ENCODE assay signal across 7 cellular contexts in genomic region chr3:152298393-152299242, GRCh38. TPM values are rescaled to one million over a fixed set of nuclear protein-coding genes. Genes with fewer than 3 reads are reported as not detected.
DNase-seq lines count a peak whose midpoint lies in the region; ATAC-seq, FAIRE-seq and TF ChIP-seq lines count a peak whose summit lies in the region.

No MANE protein-coding gene starts in this region.

- H3K27me3 Mint-ChIP-seq in T-cell: no peaks in the 10 kb centered on the region

- peak; percentile 40 for DNase-seq in GM10266 (ENCODE audit: extremely low spot score)
- DNase-seq in NCI-H1048 (lab: John Stamatoyannopoulos, UW): peak; percentile 71
- DNase-seq in T-cell: peak in 30 of 34 experiments; percentile 10 to 77 (median 54)
- DNase-seq in mammary epithelial cell: peak; percentile 89
- peak; percentile 41 for DNase-seq in keratinocyte (ENCODE audit: low read depth, low spot score)
- DNase-seq in spleen: no peak

- TF ChIP-seq CTCF in GM10266 (IDR thresholded peaks at IDR 0.05; ENCODE audit: control insufficient read depth, insufficient read depth, low read depth, missing control alignments) (no peak), HEK293 (tag by site-specific recombination; IDR thresholded peaks at IDR 0.05) (no peak), mammary epithelial cell (conservative IDR thresholded peaks at IDR 0.05 in 1 of 2, IDR thresholded peaks at IDR 0.05 in 1 of 2; ENCODE audit: extremely low read depth in 1 of 2, insufficient read depth in 1 of 2, low read depth in 1 of 2, low read length in 2 of 2) (no peak), keratinocyte (optimal IDR thresholded peaks at IDR 0.05 in 1 of 3, IDR thresholded peaks at IDR 0.05 in 1 of 3, conservative IDR thresholded peaks at IDR 0.05 in 1 of 3; ENCODE audit: extremely low read depth in 1 of 3, insufficient read depth in 2 of 3, low read length in 3 of 3) (no peak), spleen (IDR thresholded peaks at IDR 0.05 in 8 of 11, conservative IDR thresholded peaks at IDR 0.05 in 3 of 11) (no peak)

- no peaks in the 10 kb centered on the region for H3K9me1 ChIP-seq in keratinocyte (ENCODE audit: control insufficient read depth, extremely low read depth, insufficient read depth, low read length)

- H3K4me2 ChIP-seq in mammary epithelial cell (ENCODE audit: insufficient read depth, low read depth, low read length): peak overlapping the region; percentile 81
- peak overlapping the region; percentile 84 for H3K4me2 ChIP-seq in keratinocyte (ENCODE audit: control insufficient read depth, extremely low read depth, insufficient read depth, low read depth, low read length)

- H3K36me3 Mint-ChIP-seq in T-cell: peaks cover 42% of the 10 kb centered on the region

- in situ Hi-C loops in mammary epithelial cell (cut with MboI; ENCODE audit: low sequenced_read_pairs in 2 of 2): no loop called here

- peaks cover 79 to 89% (median 88%) of the 10 kb centered on the region in 3 donors for H3K4me1 Mint-ChIP-seq in T-cell

- peak overlapping the region; percentile 60 for H2AFZ ChIP-seq in mammary epithelial cell (ENCODE audit: low read depth, low read length)
- no peak overlapping the region for H2AFZ ChIP-seq in keratinocyte (ENCODE audit: control insufficient read depth, low read length)

- H3K4me3 ChIP-seq in HEK293 (ENCODE audit: low read depth, low read length) (peak overlapping the region; percentile 54), mammary epithelial cell (replicated peaks in 1 of 3; ENCODE audit: insufficient read depth in 1 of 3, low read depth in 2 of 3, low read length in 3 of 3) (peak overlapping the region; percentile 32 to 52 (median 47)), keratinocyte (ENCODE audit: control insufficient read depth in 2 of 3, extremely low read depth in 1 of 3, insufficient read depth in 2 of 3, low read depth in 1 of 3, low read length in 3 of 3) (peak overlapping the region; percentile 5 to 39 (median 23)), spleen (peak overlapping the region in 6 of 8 donors; percentile 15 to 64 (median 28))

- H3K79me2 ChIP-seq in mammary epithelial cell (ENCODE audit: insufficient read depth, low read length) (peaks cover 93% of the 10 kb centered on the region), keratinocyte (ENCODE audit: control insufficient read depth, insufficient read depth, low read length) (peaks cover 81% of the 10 kb centered on the region)

- H3K9ac ChIP-seq in mammary epithelial cell (ENCODE audit: insufficient read depth, low read length) (peak overlapping the region; percentile 81), keratinocyte (ENCODE audit: control insufficient read depth, extremely low read depth, insufficient read depth, low read length) (peak overlapping the region; percentile 59)

- dilution Hi-C loops in mammary epithelial cell (cut with HindIII; ENCODE audit: low sequenced_read_pairs): no loop called here
- dilution Hi-C loops in keratinocyte (cut with MboI; ENCODE audit: extremely low pct_ligation_motif_present, low sequenced_read_pairs): no loop called here

- H3K27me3 ChIP-seq in mammary epithelial cell (ENCODE audit: insufficient read depth, low read length): no peaks in the 10 kb centered on the region
- H3K27me3 ChIP-seq in keratinocyte (ENCODE audit: control insufficient read depth, extremely low read depth, insufficient read depth, low read length): no peaks in the 10 kb centered on the region
- H3K27me3 ChIP-seq in spleen (replicated peaks in 1 of 7): no peaks in the 10 kb centered on the region

- H3K4me3 Mint-ChIP-seq in T-cell: peak overlapping the region; percentile 59 to 78 (median 72)

- no peaks in the 10 kb centered on the region for H3K9me3 ChIP-seq in HEK293 (ENCODE audit: control insufficient read depth, insufficient read depth, low read depth, low read length)
- no peaks in the 10 kb centered on the region for H3K9me3 ChIP-seq in mammary epithelial cell (replicated peaks; ENCODE audit: insufficient read depth, low read length)
- no peaks in the 10 kb centered on the region for H3K9me3 ChIP-seq in keratinocyte (ENCODE audit: control insufficient read depth, low read depth, low read length)
- no peaks in the 10 kb centered on the region for H3K9me3 ChIP-seq in spleen

- no peaks in the 10 kb centered on the region for H3K36me3 ChIP-seq in HEK293 (ENCODE audit: control insufficient read depth in 2 of 2, insufficient read depth in 1 of 2, low read length in 2 of 2)
- no peaks in the 10 kb centered on the region for H3K36me3 ChIP-seq in mammary epithelial cell (ENCODE audit: insufficient read depth, low read length)
- H3K36me3 ChIP-seq in keratinocyte (ENCODE audit: control insufficient read depth in 2 of 2, extremely low read depth in 1 of 2, insufficient read depth in 2 of 2, low read length in 2 of 2): peaks cover 3 to 10% of the 10 kb centered on the region in 2 experiments
- peaks cover 0 to 23% (median 13%) of the 10 kb centered on the region in 6 donors for H3K36me3 ChIP-seq in spleen

- no TSS peak for BruUV-seq in mammary epithelial cell (replicated peaks; lab: Mats Ljungman, UMichigan)

- WGBS in mammary epithelial cell (ENCODE audit: low coverage, missing lambda C conversion rate): 6% methylated on average over 13 of the region's 14 CpGs
- 11 to 26% (median 14%) methylated on average over 14 of the region's 14 CpGs for WGBS in spleen, 5 donors

- no peak for TF ChIP-seq POLR2A in spleen (IDR thresholded peaks at IDR 0.05)

- POLR2A ChIA-PET in HEK293 (lab: Yijun Ruan, JAX) (interaction anchor here (1.2 kb wide), 1 partner anchor 30 kb away, joined by 6 read pairs; the partner anchor contains the start of gene MBNL1), T-cell (lab: Charles Lee) (interaction anchor here (0.6 to 1.2 kb wide), 8 partner anchors 11 to 80 kb away, joined by 3 to 11 read pairs (median 3); no protein-coding TSS in a partner anchor)

- peak; percentile 66 for FAIRE-seq in keratinocyte (lab: Jason Lieb, UNC)

- H3K4me1 ChIP-seq in HEK293 (ENCODE audit: control insufficient read depth, insufficient read depth, low read length) (0 out of 2 replicates have a peak, but pooled peaks cover 4% of the 10 kb centered on the region), mammary epithelial cell (ENCODE audit: insufficient read depth, low read length) (peaks cover 39% of the 10 kb centered on the region), keratinocyte (ENCODE audit: control insufficient read depth, extremely low read depth, insufficient read depth, low read length) (peaks cover 36% of the 10 kb centered on the region), spleen (peaks cover 64 to 100% (median 94%) of the 10 kb centered on the region in 6 donors)

- peak; percentile 73 to 78 (median 76) for ATAC-seq in T-cell (replicated peaks in 1 of 4)

- H3K27ac ChIP-seq in HEK293 (ENCODE audit: extremely low read depth, low read depth, low read length): peak overlapping the region; percentile 82
- peak overlapping the region; percentile 79 for H3K27ac ChIP-seq in mammary epithelial cell (ENCODE audit: insufficient read depth, low read depth, low read length)
- peak overlapping the region; percentile 80 for H3K27ac ChIP-seq in keratinocyte (ENCODE audit: control insufficient read depth, insufficient read depth, low read length)
- peak overlapping the region in 7 of 8 donors; percentile 63 to 87 (median 79) for H3K27ac ChIP-seq in spleen

- H4K20me1 ChIP-seq in mammary epithelial cell (ENCODE audit: insufficient read depth, low read length) (no peaks in the 10 kb centered on the region), keratinocyte (ENCODE audit: control insufficient read depth, extremely low read depth, insufficient read depth, low read length) (no peaks in the 10 kb centered on the region)

- H3K27ac Mint-ChIP-seq in T-cell: peak overlapping the region; percentile 90 to 92

- H3K9me3 Mint-ChIP-seq in T-cell: no peaks in the 10 kb centered on the region

- CTCF ChIA-PET in HEK293 (lab: Yijun Ruan, JAX): no interaction called here
- CTCF ChIA-PET in T-cell (lab: Charles Lee): interaction anchor here (0.5 to 1.1 kb wide), 3 partner anchors 11 to 115 kb away, joined by 3 to 6 read pairs (median 3); no protein-coding TSS in a partner anchor
- CTCF ChIA-PET in mammary epithelial cell (lab: Charles Lee; ENCODE audit: low non-redundant PET): interaction anchor here (0.5 kb wide), 2 partner anchors 174 to 227 kb away, joined by 4 to 5 read pairs; no protein-coding TSS in a partner anchor

- intact Hi-C loops in mammary epithelial cell (cut with micrococcal nuclease) (loop anchor here (2.0 to 5.0 kb wide), 3 partner anchors 30 to 226 kb away; partner anchors contain the start of gene MBNL1), spleen (cut with DNase I; ENCODE audit: low total_unique reads) (no loop called here)

TF ChIP-seq in HEK293, 187 proteins besides CTCF, POLR2A, EP300 and RAD21 (continues in another document):
- peak; percentile 59 for TF ChIP-seq ZNF366 (tag by site-specific recombination; conservative IDR thresholded peaks at IDR 0.05)
- peak; percentile 48 for TF ChIP-seq SP2 (tag by site-specific recombination; IDR thresholded peaks at IDR 0.05)
- no peak for TF ChIP-seq ZNF830 (tag by site-specific recombination; IDR thresholded peaks at IDR 0.05; ENCODE audit: low read depth)
- TF ChIP-seq SP3 (tag by site-specific recombination; IDR thresholded peaks at IDR 0.05): 0 out of 2 replicates have a peak, but pooled peaks have one; percentile 17
- TF ChIP-seq PRDM1 (tag by site-specific recombination; IDR thresholded peaks at IDR 0.05): peak; percentile 70; the same call in 1 of the 2 replicates

RNA-seq across cellular contexts. Expression of gene MBNL1, which starts 29.9 kb away (rescaled TPM):
- total RNA-seq in T-cell (100 to 1,000 TPM; 408 to 705 (median 423) TPM), mammary epithelial cell (100 to 1,000 TPM; 107 to 188 TPM), spleen (100 to 1,000 TPM; 288 to 491 (median 355) TPM)
- polyA plus RNA-seq in mammary epithelial cell (69.5 TPM), keratinocyte (56.4 to 71.2 TPM (median 58.3 TPM) in 3 replicates), spleen (10 to 100 TPM; 64.7 to 66.3 (median 64.7) TPM)
- polyA minus RNA-seq in mammary epithelial cell (363 TPM), keratinocyte (98.5 to 233 TPM (median 221 TPM) in 3 replicates)
- polyA plus RNA-seq in keratinocyte (2011; ENCODE audit: low read depth): 46.2 TPM
- polyA plus RNA-seq in keratinocyte (2011; cell fraction: cytosol; rRNA removed): 49.0 and 54.8 TPM in 2 replicates
- polyA plus RNA-seq in keratinocyte (2011; cell fraction: nucleus; rRNA removed): 76.5 and 82.3 TPM in 2 replicates
- 26.3 and 45.5 TPM in 2 replicates for polyA plus RNA-seq in keratinocyte (2012; ENCODE audit: low replicate concordance)
- polyA minus RNA-seq in keratinocyte (2011; cell fraction: cytosol; rRNA and poly(A)+ RNA removed): 130 TPM
- polyA minus RNA-seq in keratinocyte (2011; cell fraction: nucleus; rRNA and poly(A)+ RNA removed): 153 and 237 TPM in 2 replicates
